In the genomic region with DNA sequence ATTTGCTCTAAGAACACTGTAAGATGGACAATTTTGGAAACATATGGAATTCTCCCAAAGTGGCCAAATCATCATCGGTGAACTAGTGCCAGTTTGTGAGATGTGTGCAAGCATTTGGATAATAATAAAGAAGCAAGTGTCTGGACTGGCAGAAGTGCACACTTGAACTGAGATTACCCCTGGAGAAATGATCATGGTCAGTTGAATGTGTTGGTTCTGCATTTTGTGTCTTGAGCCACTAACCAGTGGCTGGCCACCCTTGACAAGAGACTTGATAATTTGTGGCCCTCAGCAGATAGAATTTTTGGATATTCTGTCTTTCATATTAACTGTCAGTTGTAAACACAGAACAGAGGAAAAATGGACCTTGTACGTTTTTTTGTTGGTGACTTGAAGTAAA, we compare ENCODE assay signal across 28 cellular contexts. TPM values are rescaled to one million over a fixed set of nuclear protein-coding genes. Genes with fewer than 3 reads are reported as not detected.
DNase-seq lines count a peak whose midpoint lies in the region; ATAC-seq, FAIRE-seq and TF ChIP-seq lines count a peak whose summit lies in the region.
"Had no signal": no experiment of that assay in that cellular context is flagged by ENCODE, and none has a peak within 500 bp of the region (broad histone marks: within the 10 kb centered on the region; RNA-seq: fewer than 3 reads in every experiment).

No MANE protein-coding gene starts in this region.

- no peaks in the 10 kb centered on the region for H3K79me2 ChIP-seq in OCI-LY7 (ENCODE audit: insufficient read depth, low read depth, low read length)
- H3K79me2 ChIP-seq in keratinocyte (ENCODE audit: control insufficient read depth, insufficient read depth, low read length) = no peaks in the 10 kb centered on the region

- H3K36me3 Mint-ChIP-seq in CD14-positive monocyte (peaks cover 3 to 6% of the 10 kb centered on the region in 2 donors), glutamatergic neuron (ENCODE audit: unreplicated experiment) (no peaks in the 10 kb centered on the region)
- H3K36me3 Mint-ChIP-seq: CD8-positive, alpha-beta memory T cell; immature natural killer cell had no signal

- no peak for FAIRE-seq in keratinocyte (lab: Jason Lieb, UNC)

- H4K20me1 ChIP-seq in OCI-LY7 (ENCODE audit: insufficient read depth, low read length) = no peaks in the 10 kb centered on the region
- H4K20me1 ChIP-seq in keratinocyte (ENCODE audit: control insufficient read depth, extremely low read depth, insufficient read depth, low read length) = no peaks in the 10 kb centered on the region

- peak overlapping the region; percentile 61 for H3K4me2 ChIP-seq in OCI-LY7 (ENCODE audit: low read length)
- peak overlapping the region; percentile 36 for H3K4me2 ChIP-seq in keratinocyte (ENCODE audit: control insufficient read depth, extremely low read depth, insufficient read depth, low read depth, low read length)

- H2AFZ ChIP-seq in OCI-LY7 (ENCODE audit: low read length) (peak overlapping the region; percentile 77; the same call in 1 of the 2 replicates), keratinocyte (ENCODE audit: control insufficient read depth, low read length) (peak overlapping the region; percentile 70)

- dilution Hi-C loops in keratinocyte (cut with MboI; ENCODE audit: extremely low pct_ligation_motif_present, low sequenced_read_pairs) = no loop called here

- no peaks in the 10 kb centered on the region for H3K9me2 ChIP-seq in OCI-LY7 (ENCODE audit: insufficient read depth, low read length)

- no peaks in the 10 kb centered on the region for H3K27me3 ChIP-seq in keratinocyte (ENCODE audit: control insufficient read depth, extremely low read depth, insufficient read depth, low read length)
- H3K27me3 ChIP-seq: colonic mucosa, foreskin keratinocyte, left lung, tibial nerve had no signal

- H3K4me1 Mint-ChIP-seq in CD14-positive monocyte (peaks cover 62% of the 10 kb centered on the region), glutamatergic neuron (ENCODE audit: low read depth, unreplicated experiment) (no peaks in the 10 kb centered on the region)
- H3K4me1 Mint-ChIP-seq: immature natural killer cell; stimulated activated naive CD8-positive, alpha-beta T cell treated with anti-CD3 and anti-CD28 coated beads, Interleukin-15, amount 100 ng/mL, for 72 hours had no signal

- no peak overlapping the region for H3K9ac ChIP-seq in keratinocyte (ENCODE audit: control insufficient read depth, extremely low read depth, insufficient read depth, low read length)

- H3K4me3 ChIP-seq in OCI-LY7 (ENCODE audit: low read depth, low read length, poor library complexity, severe bottlenecking) (no peak overlapping the region), keratinocyte (ENCODE audit: control insufficient read depth in 2 of 3, extremely low read depth in 1 of 3, insufficient read depth in 2 of 3, low read depth in 1 of 3, low read length in 3 of 3) (no peak overlapping the region)
- H3K4me3 ChIP-seq: colonic mucosa, left lung, tibial nerve had no signal

- H3K9me1 ChIP-seq in keratinocyte (ENCODE audit: control insufficient read depth, extremely low read depth, insufficient read depth, low read length) = no peaks in the 10 kb centered on the region

- H3K36me3 ChIP-seq in OCI-LY7 (ENCODE audit: insufficient read depth, low read length) = peaks cover 5% of the 10 kb centered on the region; the same call in 1 of the 2 replicates
- no peaks in the 10 kb centered on the region for H3K36me3 ChIP-seq in keratinocyte (ENCODE audit: control insufficient read depth in 2 of 2, extremely low read depth in 1 of 2, insufficient read depth in 2 of 2, low read length in 2 of 2)
- H3K36me3 ChIP-seq: colonic mucosa, left lung, tibial nerve had no signal

- H3K4me3 Mint-ChIP-seq in CD14-positive monocyte = no peak overlapping the region
- no peak overlapping the region for H3K4me3 Mint-ChIP-seq in glutamatergic neuron (ENCODE audit: unreplicated experiment)
- H3K4me3 Mint-ChIP-seq: activated CD4-positive, alpha-beta T cell treated with anti-CD3 and anti-CD28 coated beads for 36 hours; activated naive CD8-positive, alpha-beta T cell; CD8-positive, alpha-beta memory T cell; effector memory CD8-positive, alpha-beta T cell; immature natural killer cell; stimulated activated naive CD8-positive, alpha-beta T cell treated with anti-CD3 and anti-CD28 coated beads, Interleukin-15, amount 100 ng/mL, for 72 hours had no signal

- H3K27me3 Mint-ChIP-seq in CD14-positive monocyte (ENCODE audit: low read depth in 3 of 3) (no peaks in the 10 kb centered on the region), glutamatergic neuron (ENCODE audit: unreplicated experiment) (no peaks in the 10 kb centered on the region)
- H3K27me3 Mint-ChIP-seq: activated CD4-positive, alpha-beta T cell treated with anti-CD3 and anti-CD28 coated beads for 36 hours; activated naive CD8-positive, alpha-beta T cell; CD8-positive, alpha-beta memory T cell; effector memory CD8-positive, alpha-beta T cell; stimulated activated naive CD8-positive, alpha-beta T cell treated with anti-CD3 and anti-CD28 coated beads, Interleukin-15, amount 100 ng/mL, for 72 hours had no signal

- H3K27ac Mint-ChIP-seq in CD14-positive monocyte = peak overlapping the region; percentile 87 to 99 (median 97)
- H3K27ac Mint-ChIP-seq in glutamatergic neuron (ENCODE audit: unreplicated experiment) = no peak overlapping the region
- H3K27ac Mint-ChIP-seq: activated CD4-positive, alpha-beta T cell treated with anti-CD3 and anti-CD28 coated beads for 36 hours; activated naive CD8-positive, alpha-beta T cell; CD8-positive, alpha-beta memory T cell; immature natural killer cell; stimulated activated naive CD8-positive, alpha-beta T cell treated with anti-CD3 and anti-CD28 coated beads, Interleukin-15, amount 100 ng/mL, for 72 hours had no signal

- H3K9me3 Mint-ChIP-seq in CD14-positive monocyte (peaks cover 0 to 11% (median 2%) of the 10 kb centered on the region in 7 donors), glutamatergic neuron (ENCODE audit: unreplicated experiment) (no peaks in the 10 kb centered on the region)
- H3K9me3 Mint-ChIP-seq: CD8-positive, alpha-beta memory T cell; effector memory CD8-positive, alpha-beta T cell; immature natural killer cell had no signal

- BruUV-seq in OCI-LY7 (replicated peaks; lab: Mats Ljungman, UMichigan) = no TSS peak

- DNase-seq in CD14-positive monocyte (ENCODE audit: low spot score) (no peak), OCI-LY7 (ENCODE audit: low spot score) (no peak), keratinocyte (ENCODE audit: low read depth, low spot score) (no peak), glutamatergic neuron (no peak), occipital lobe (lab: John Stamatoyannopoulos, UW) (no peak), C1 segment of cervical spinal cord (lab: John Stamatoyannopoulos, UW) (no peak)
- DNase-seq: activated CD4-positive, alpha-beta T cell treated with anti-CD3 and anti-CD28 coated beads for 36 hours; activated CD8-positive, alpha-beta memory T cell treated with anti-CD3 and anti-CD28 coated beads for 24 hours; activated effector memory CD4-positive, alpha-beta T cell treated with Interleukin-2 at 50 U/mL for 16 hours; anterior cingulate cortex; CD8-positive, alpha-beta memory T cell; colonic mucosa; effector memory CD8-positive, alpha-beta T cell; hippocampal formation; immature natural killer cell; mesendoderm; NCI-H2227 treated with DMSO at 0.1 percent for 48 hours; nucleus accumbens; stimulated activated CD8-positive, alpha-beta memory T cell treated with anti-CD3 and anti-CD28 coated beads, Interleukin-4, amount 100 ng/mL, for 48 hours; stimulated activated naive CD8-positive, alpha-beta T cell treated with anti-CD3 and anti-CD28 coated beads, Interleukin-15, amount 100 ng/mL, for 72 hours had no signal

- H3K27ac ChIP-seq in OCI-LY7 (ENCODE audit: low read depth, low read length, poor library complexity, severe bottlenecking) (peak overlapping the region; percentile 19), keratinocyte (ENCODE audit: control insufficient read depth, insufficient read depth, low read length) (peak overlapping the region; percentile 97)
- H3K27ac ChIP-seq: foreskin keratinocyte, RWPE1 had no signal

- ATAC-seq in HG03159 (IDR thresholded peaks at IDR 0.05; ENCODE audit: unreplicated experiment) (peak; percentile 30), GM19351 (IDR thresholded peaks at IDR 0.05; ENCODE audit: unreplicated experiment) (no peak)
- ATAC-seq: activated CD4-positive, alpha-beta T cell treated with anti-CD3 and anti-CD28 coated beads for 36 hours; effector memory CD8-positive, alpha-beta T cell; foreskin keratinocyte; HCT116; left lung; stimulated activated naive CD8-positive, alpha-beta T cell treated with anti-CD3 and anti-CD28 coated beads, Interleukin-15, amount 100 ng/mL, for 72 hours had no signal

- H3K9me3 ChIP-seq in OCI-LY7 (ENCODE audit: low read length) = peaks cover 4% of the 10 kb centered on the region; the same call in 1 of the 2 replicates
- H3K9me3 ChIP-seq in keratinocyte (ENCODE audit: control insufficient read depth, low read depth, low read length) = no peaks in the 10 kb centered on the region
- H3K9me3 ChIP-seq: colonic mucosa, left lung, tibial nerve had no signal

- intact Hi-C loops in CD14-positive monocyte (cut with micrococcal nuclease) = loop anchor here (5.0 to 10.0 kb wide), 2 partner anchors 45 to 708 kb away; a partner anchor contains a TSS
- intact Hi-C loops in OCI-LY7 (cut with micrococcal nuclease; ENCODE audit: unreplicated experiment) = no loop called here

- CTCF ChIA-PET in OCI-LY7 (lab: Charles Lee; ENCODE audit: unreplicated experiment) = interaction anchor here (0.9 to 1.3 kb wide), 2 partner anchors 13 to 37 kb away, joined by 3 read pairs; no protein-coding TSS in a partner anchor

- POLR2A ChIA-PET in OCI-LY7 (lab: Charles Lee) = interaction anchor here (0.6 to 7.3 kb wide), 16 partner anchors 10 to 251 kb away, joined by 3 to 61 read pairs (median 5); a partner anchor contains a TSS

- H3K4me1 ChIP-seq in OCI-LY7 (ENCODE audit: insufficient read depth, low read length, poor library complexity, severe bottlenecking) = peaks cover 31% of the 10 kb centered on the region
- H3K4me1 ChIP-seq in keratinocyte (ENCODE audit: control insufficient read depth, extremely low read depth, insufficient read depth, low read length) = peaks cover 25% of the 10 kb centered on the region
- H3K4me1 ChIP-seq: colonic mucosa had no signal

- TF ChIP-seq CTCF in CD14-positive monocyte (IDR thresholded peaks at IDR 0.05) = no peak
- no peak for TF ChIP-seq CTCF in OCI-LY7 (conservative IDR thresholded peaks at IDR 0.05; ENCODE audit: low read length)
- no peak for TF ChIP-seq CTCF in keratinocyte (optimal IDR thresholded peaks at IDR 0.05 in 1 of 3, IDR thresholded peaks at IDR 0.05 in 1 of 3, conservative IDR thresholded peaks at IDR 0.05 in 1 of 3; ENCODE audit: extremely low read depth in 1 of 3, insufficient read depth in 2 of 3, low read length in 3 of 3)
- TF ChIP-seq CTCF in glutamatergic neuron (IDR thresholded peaks at IDR 0.05; ENCODE audit: partially characterized antibody, unreplicated experiment) = no peak

RNA-seq across cellular contexts. Expression of a gene that starts 37.5 kb away (rescaled TPM):
- 10 to 100 TPM; 22.9 to 43.9 TPM for polyA plus RNA-seq in CD14-positive monocyte
- total RNA-seq in OCI-LY7 (2014; rRNA removed; shearing (Covaris generic)) = 31.2 and 40.1 TPM in 2 replicates
- 27.1 and 35.0 TPM in 2 replicates for total RNA-seq in OCI-LY7 (2022)
- 10.5 to 44.3 TPM (median 25.0 TPM) in 3 replicates for polyA plus RNA-seq in keratinocyte
- polyA plus RNA-seq in keratinocyte (2011; ENCODE audit: low read depth) = 86.6 TPM
- polyA plus RNA-seq in keratinocyte (2011; cell fraction: cytosol; rRNA removed) = 24.9 and 28.1 TPM in 2 replicates
- 79.4 and 92.9 TPM in 2 replicates for polyA plus RNA-seq in keratinocyte (2011; cell fraction: nucleus; rRNA removed)
- polyA plus RNA-seq in keratinocyte (2012; ENCODE audit: low replicate concordance) = 18.8 and 79.3 TPM in 2 replicates
- 4.8 to 10.5 TPM (median 5.4 TPM) in 3 replicates for polyA minus RNA-seq in keratinocyte
- 34.5 TPM for polyA minus RNA-seq in keratinocyte (2011; cell fraction: cytosol; rRNA and poly(A)+ RNA removed)
- polyA minus RNA-seq in keratinocyte (2011; cell fraction: nucleus; rRNA and poly(A)+ RNA removed) = 40.6 and 43.9 TPM in 2 replicates
- 66.5 TPM for total RNA-seq in glutamatergic neuron (ENCODE audit: unreplicated experiment)
- total RNA-seq in occipital lobe = 33.1 TPM

RNA-seq across cellular contexts. Expression of a gene that starts 45.2 kb away (rescaled TPM):
- under 1 TPM; 0.04 to 0.14 TPM for polyA plus RNA-seq in CD14-positive monocyte
- 7.3 and 7.9 TPM in 2 replicates for total RNA-seq in OCI-LY7 (2014; rRNA removed; shearing (Covaris generic))
- 12.4 and 13.0 TPM in 2 replicates for total RNA-seq in OCI-LY7 (2022)
- polyA plus RNA-seq in keratinocyte = 0.01 to 0.04 TPM (median 0.03 TPM) in 3 replicates
- not detected for polyA plus RNA-seq in keratinocyte (2011; ENCODE audit: low read depth)
- polyA plus RNA-seq in keratinocyte (2011; cell fraction: cytosol; rRNA removed) = 0.03 and 0.05 TPM in 2 replicates
- polyA plus RNA-seq in keratinocyte (2011; cell fraction: nucleus; rRNA removed) = 0.03 and 0.04 TPM in 2 replicates
- polyA plus RNA-seq in keratinocyte (2012; ENCODE audit: low replicate concordance) = not detected in 2 replicates
- 0.06 TPM in 1 of 3 replicates, not detected in the others for polyA minus RNA-seq in keratinocyte
- not detected for polyA minus RNA-seq in keratinocyte (2011; cell fraction: cytosol; rRNA and poly(A)+ RNA removed)
- not detected in 2 replicates for polyA minus RNA-seq in keratinocyte (2011; cell fraction: nucleus; rRNA and poly(A)+ RNA removed)
- total RNA-seq in glutamatergic neuron (ENCODE audit: unreplicated experiment) = not detected
- 0.62 TPM for total RNA-seq in occipital lobe
- total RNA-seq: foreskin keratinocyte had no signal
- polyA plus RNA-seq: foreskin keratinocyte had no signal
